Comparison of ENCODE assay signal across 19 cellular contexts in genomic region chr2:131756141-131756907, GRCh38.
DNase-seq lines count a peak whose midpoint lies in the region; ATAC-seq, FAIRE-seq and TF ChIP-seq lines count a peak whose summit lies in the region.
"Had no signal": no experiment of that assay in that cellular context is flagged by ENCODE, and none has a peak within 500 bp of the region (broad histone marks: within the 10 kb centered on the region; RNA-seq: fewer than 3 reads in every experiment).

No MANE protein-coding gene starts in this region.

- ATAC-seq in Panc1 (no peak), K562 (no peak), GM18511 (IDR thresholded peaks at IDR 0.05; ENCODE audit: unreplicated experiment) (no peak)
- ATAC-seq: A549; CD8-positive, alpha-beta T cell had no signal

- in situ Hi-C loops in Panc1 (cut with HindIII; ENCODE audit: low pct_unique_long_range_greater_than_20kb, low sequenced_read_pairs): no loop called here
- in situ Hi-C loops in K562 (cut with MboI): no loop called here

- POLR2A ChIA-PET in Panc1 (lab: Charles Lee): no interaction called here
- POLR2A ChIA-PET in K562 (lab: Yijun Ruan, JAX): no interaction called here

- H3K27me3 ChIP-seq in Panc1 (ENCODE audit: control insufficient read depth, insufficient read depth, low read length) (no peaks in the 10 kb centered on the region), K562 (ENCODE audit: control insufficient read depth in 2 of 2, insufficient read depth in 2 of 2, low read length in 2 of 2) (no peaks in the 10 kb centered on the region), spleen (replicated peaks in 1 of 7) (peaks cover 0 to 4% (median 0%) of the 10 kb centered on the region in 7 donors)
- H3K27me3 ChIP-seq: BLaER1 treated with 17β-estradiol and CSF1 and Interleukin-3, amounts not matched to agents 10 nM and 100 nM had no signal

- intact Hi-C loops in Panc1 (cut with micrococcal nuclease; ENCODE audit: unreplicated experiment) (no loop called here), K562 (cut with micrococcal nuclease) (no loop called here), spleen (cut with DNase I; ENCODE audit: low total_unique reads) (no loop called here)

- CTCF ChIA-PET in Panc1 (lab: Charles Lee) (no interaction called here), K562 (lab: Yijun Ruan, JAX; ENCODE audit: low intra/inter-chr PET ratio) (no interaction called here)

- H3K36me3 ChIP-seq in Panc1 (ENCODE audit: control insufficient read depth, insufficient read depth, low read length): no peaks in the 10 kb centered on the region
- H3K36me3 ChIP-seq in K562 (ENCODE audit: control insufficient read depth, insufficient read depth, low read length): no peaks in the 10 kb centered on the region
- no peaks in the 10 kb centered on the region for H3K36me3 ChIP-seq in spleen

- H2AFZ ChIP-seq in K562 (ENCODE audit: low read depth, low read length): peak overlapping the region; percentile 72; the same call in 1 of the 2 replicates

- no TSS peak for BruUV-seq in Panc1 (replicated peaks; lab: Mats Ljungman, UMichigan)
- BruUV-seq in K562 (replicated peaks; lab: Mats Ljungman, UMichigan): no TSS peak

- H3K4me3 ChIP-seq in Panc1 (ENCODE audit: low read depth in 2 of 2, low read length in 2 of 2): peak overlapping the region; percentile 20 to 31; a peak in 3 of 4 replicates
- H3K4me3 ChIP-seq in K562: no peak overlapping the region; the same call in 1 of the 2 replicates
- H3K4me3 ChIP-seq in spleen: no peak overlapping the region
- H3K4me3 ChIP-seq: A549; BLaER1 treated with 17β-estradiol and CSF1 and Interleukin-3, amounts not matched to agents 10 nM and 100 nM had no signal

- no peaks in the 10 kb centered on the region for H4K20me1 ChIP-seq in K562 (replicated peaks; ENCODE audit: control insufficient read depth, insufficient read depth, low read length)
- H4K20me1 ChIP-seq: BLaER1 treated with 17β-estradiol and CSF1 and Interleukin-3, amounts not matched to agents 10 nM and 100 nM had no signal

- H3K27ac ChIP-seq in Panc1 (ENCODE audit: low read length) (no peak overlapping the region), K562 (ENCODE audit: extremely low read depth, low read depth, low read length) (no peak overlapping the region), spleen (no peak overlapping the region)
- H3K27ac ChIP-seq: 22Rv1; A549; BLaER1 treated with 17β-estradiol and CSF1 and Interleukin-3, amounts not matched to agents 10 nM and 100 nM; C4-2B had no signal

- TF ChIP-seq CTCF in Panc1 (IDR thresholded peaks at IDR 0.05) (no peak), K562 (IDR thresholded peaks at IDR 0.05 in 2 of 3, conservative IDR thresholded peaks at IDR 0.05 in 1 of 3; ENCODE audit: insufficient read depth in 2 of 3, low read depth in 1 of 3, low read length in 3 of 3) (no peak), spleen (IDR thresholded peaks at IDR 0.05 in 8 of 11, conservative IDR thresholded peaks at IDR 0.05 in 3 of 11) (no peak)

- TF ChIP-seq POLR2A in K562 (conservative IDR thresholded peaks at IDR 0.05) (no peak), spleen (IDR thresholded peaks at IDR 0.05) (no peak)

- no peaks in the 10 kb centered on the region for H3K9me1 ChIP-seq in K562 (ENCODE audit: control insufficient read depth, insufficient read depth, low read length)

- H3K9me3 ChIP-seq in Panc1 (ENCODE audit: control insufficient read depth, insufficient read depth, low read depth, low read length): no peaks in the 10 kb centered on the region
- H3K9me3 ChIP-seq in K562 (replicated peaks; ENCODE audit: control insufficient read depth, insufficient read depth, low read depth, low read length): no peaks in the 10 kb centered on the region
- peaks cover 0 to 24% (median 9%) of the 10 kb centered on the region in 8 donors for H3K9me3 ChIP-seq in spleen
- H3K9me3 ChIP-seq: A549, Caco-2 had no signal

- H3K4me2 ChIP-seq in K562 (ENCODE audit: insufficient read depth, low read length): peak overlapping the region; percentile 14; the same call in 1 of the 2 replicates
- H3K4me2 ChIP-seq: A549; BLaER1 treated with 17β-estradiol and CSF1 and Interleukin-3, amounts not matched to agents 10 nM and 100 nM had no signal

- FAIRE-seq in K562 (lab: Jason Lieb, UNC): no peak
- FAIRE-seq: A549, D721Med, G401.6, GM12891 had no signal

- 7% methylated on average over 30 of the region's 40 CpGs for WGBS in K562 (ENCODE audit: insufficient coverage, low coverage, missing lambda C conversion rate)
- WGBS in spleen, 5 donors: 85 to 89% (median 88%) methylated on average over 36 to 40 of the region's 40 CpGs

- H3K9ac ChIP-seq in K562 (ENCODE audit: insufficient read depth in 1 of 2, low read depth in 2 of 2, low read length in 2 of 2): no peak overlapping the region
- H3K9ac ChIP-seq: BLaER1 treated with 17β-estradiol and CSF1 and Interleukin-3, amounts not matched to agents 10 nM and 100 nM had no signal

- no peak for TF ChIP-seq EP300 in K562 (IDR thresholded peaks at IDR 0.05; ENCODE audit: low read length)

- DNase-seq in Panc1 (ENCODE audit: low read depth, low spot score): no peak
- no peak for DNase-seq in K562 (ENCODE audit: extremely low read depth in 1 of 4, low spot score in 3 of 4)
- DNase-seq in spleen: peak; percentile 61
- DNase-seq in dermis blood vessel endothelial cell: no peak
- DNase-seq: AML-193; Caco-2; Calu3; CD4-positive, alpha-beta T cell; CD8-positive, alpha-beta T cell; DMS79 treated with DMSO at 0.1 percent for 48 hours; GF-D8 had no signal

- TF ChIP-seq RAD21 in K562 (CRISPR knock-in tag; conservative IDR thresholded peaks at IDR 0.05 in 1 of 2, IDR thresholded peaks at IDR 0.05 in 1 of 2): no peak

- H3K4me1 ChIP-seq in Panc1 (ENCODE audit: control insufficient read depth, insufficient read depth, low read length) (no peaks in the 10 kb centered on the region; the same call in 1 of the 2 replicates), K562 (replicated peaks in 1 of 2; ENCODE audit: control insufficient read depth in 2 of 2, insufficient read depth in 2 of 2, low read length in 2 of 2) (peaks cover 0 to 33% of the 10 kb centered on the region in 2 experiments; a peak in 2 of 5 replicates), spleen (no peaks in the 10 kb centered on the region)
- H3K4me1 ChIP-seq: A549; BLaER1 treated with 17β-estradiol and CSF1 and Interleukin-3, amounts not matched to agents 10 nM and 100 nM; Caco-2 had no signal

- H3K79me2 ChIP-seq in K562 (ENCODE audit: control insufficient read depth, insufficient read depth, low read length): no peaks in the 10 kb centered on the region

TF ChIP-seq in K562, 482 proteins besides CTCF, POLR2A, EP300 and RAD21 (continues in another document):
- TF ChIP-seq CUX1 (CRISPR knock-in tag; IDR thresholded peaks at IDR 0.05) (no peak), ZNF764 (CRISPR knock-in tag; IDR thresholded peaks at IDR 0.05; ENCODE audit: low read depth) (no peak), ZNF224 (CRISPR knock-in tag; IDR thresholded peaks at IDR 0.05) (no peak), ZNF398 (CRISPR knock-in tag; IDR thresholded peaks at IDR 0.05) (no peak)

Comparison
In these comparisons a context has a peak if more than half of its experiments do, and no peak if none do; other contexts are left out.
1. H3K4me3 ChIP-seq: peak in Panc1 (2 of 2); none in K562 (single experiment) and spleen (0 of 8).